1 cellular context compared by ENCODE assay signal in genomic region chr4:173213296-173213695, GRCh38.
TF ChIP-seq lines count a peak whose summit lies in the region.

No MANE protein-coding gene starts in this region.

TF ChIP-seq in A549, 52 proteins besides CTCF, POLR2A, EP300 and RAD21 (continued from another document):
- TF ChIP-seq ELK1 (IDR thresholded peaks at IDR 0.05; ENCODE audit: low read depth, low read length) (no peak), SMC3 (IDR thresholded peaks at IDR 0.05) (no peak), ZNF302 (CRISPR knock-in tag; IDR thresholded peaks at IDR 0.05) (no peak), PHF8 (IDR thresholded peaks at IDR 0.05; ENCODE audit: borderline replicate concordance, low read depth) (no peak), EHF (CRISPR knock-in tag; IDR thresholded peaks at IDR 0.05) (no peak), BCL3 (IDR thresholded peaks at IDR 0.05) (no peak), KDM5A (IDR thresholded peaks at IDR 0.05) (no peak), CHD4 (IDR thresholded peaks at IDR 0.05; ENCODE audit: borderline replicate concordance) (no peak), MAFK (IDR thresholded peaks at IDR 0.05; ENCODE audit: partially characterized antibody) (no peak)
